In genomic region chr5:159210846-159211245, GRCh38 we compare ENCODE assay signal across 10 cellular contexts. TPM values are rescaled to one million over a fixed set of nuclear protein-coding genes. Genes with fewer than 3 reads are reported as not detected.
A peak's percentile ranks its signal among the peaks of the same experiment; 100 is the strongest.
DNase-seq lines count a peak whose midpoint lies in the region; ATAC-seq and TF ChIP-seq lines count a peak whose summit lies in the region.
"Had no signal": no experiment of that assay in that cellular context is flagged by ENCODE, and none has a peak within 500 bp of the region (broad histone marks: within the 10 kb centered on the region; RNA-seq: fewer than 3 reads in every experiment).

No MANE protein-coding gene starts in this region.

- peaks cover 3 to 25% (median 17%) of the 10 kb centered on the region in 11 experiments; a peak in 18 of 22 replicates for H4K20me1 ChIP-seq in BLaER1 treated with 17β-estradiol and CSF1 and Interleukin-3, amounts not matched to agents 10 nM and 100 nM
- H4K20me1 ChIP-seq in DOHH2 (ENCODE audit: control insufficient read depth, insufficient read depth, low read depth, low read length) = peaks cover 10% of the 10 kb centered on the region; the same call in 1 of the 2 replicates

- peaks cover 13% of the 10 kb centered on the region for H3F3A ChIP-seq in DOHH2 (ENCODE audit: control insufficient read depth, insufficient read depth)

- H3K27me3 Mint-ChIP-seq in activated T-helper 2 cell treated with anti-CD3 and anti-CD28 coated beads, Interferon-gamma antibody, Interleukin-2, Interleukin-4, amounts not matched to agents 10 μg/mL and 5 μg/mL and 100 μg/mL, durations not matched to agents 14 hours and 24 hours and 36 hours (ENCODE audit: low read depth) = peaks cover 7% of the 10 kb centered on the region

- no peak overlapping the region for H3K27ac Mint-ChIP-seq in activated T-helper 2 cell treated with anti-CD3 and anti-CD28 coated beads, Interferon-gamma antibody, Interleukin-2, Interleukin-4, amounts not matched to agents 10 μg/mL and 5 μg/mL and 100 μg/mL, durations not matched to agents 14 hours and 24 hours and 36 hours

- DNase-seq in activated T-helper 2 cell treated with anti-CD3 and anti-CD28 coated beads, Interferon-gamma antibody, Interleukin-2, Interleukin-4, amounts not matched to agents 10 μg/mL and 5 μg/mL and 100 μg/mL, durations not matched to agents 14 hours and 24 hours and 36 hours (ENCODE audit: low spot score) = no peak
- no peak for DNase-seq in head of caudate nucleus
- DNase-seq in KG1 (lab: John Stamatoyannopoulos, UW) = no peak
- DNase-seq: activated gamma-delta T cell; dorsolateral prefrontal cortex; stimulated activated CD8-positive, alpha-beta memory T cell treated with anti-CD3 and anti-CD28 coated beads, Interleukin-4, amount 100 ng/mL, for 48 hours had no signal

- no peaks in the 10 kb centered on the region for H3K9me2 ChIP-seq in DOHH2 (replicated peaks; ENCODE audit: control insufficient read depth, low read length)

- H3K4me1 Mint-ChIP-seq in activated T-helper 2 cell treated with anti-CD3 and anti-CD28 coated beads, Interferon-gamma antibody, Interleukin-2, Interleukin-4, amounts not matched to agents 10 μg/mL and 5 μg/mL and 100 μg/mL, durations not matched to agents 14 hours and 24 hours and 36 hours (ENCODE audit: low read depth) = peaks cover 41% of the 10 kb centered on the region

- H3K4me1 ChIP-seq in BLaER1 treated with 17β-estradiol and CSF1 and Interleukin-3, amounts not matched to agents 10 nM and 100 nM = peaks cover 38 to 47% (median 40%) of the 10 kb centered on the region in 10 experiments
- H3K4me1 ChIP-seq in DOHH2 (ENCODE audit: control insufficient read depth, low read length) (peaks cover 38% of the 10 kb centered on the region), mucosa of rectum (ENCODE audit: control insufficient read depth in 2 of 2, insufficient read depth in 2 of 2, low read length in 2 of 2) (peaks cover 14 to 36% of the 10 kb centered on the region in 2 donors)

- no peak overlapping the region for H3K4me3 ChIP-seq in BLaER1 treated with 17β-estradiol and CSF1 and Interleukin-3, amounts not matched to agents 10 nM and 100 nM
- H3K4me3 ChIP-seq in DOHH2 (ENCODE audit: low read length) (no peak overlapping the region), mucosa of rectum (ENCODE audit: low read length in 2 of 2) (peak overlapping the region in 1 of 2 donors; percentile 86)

- peaks cover 38% of the 10 kb centered on the region for H3K79me2 ChIP-seq in DOHH2 (ENCODE audit: control insufficient read depth, low read length)

- no peaks in the 10 kb centered on the region for H3K9me3 Mint-ChIP-seq in activated T-helper 2 cell treated with anti-CD3 and anti-CD28 coated beads, Interferon-gamma antibody, Interleukin-2, Interleukin-4, amounts not matched to agents 10 μg/mL and 5 μg/mL and 100 μg/mL, durations not matched to agents 14 hours and 24 hours and 36 hours

- H3K4me3 Mint-ChIP-seq in activated T-helper 2 cell treated with anti-CD3 and anti-CD28 coated beads, Interferon-gamma antibody, Interleukin-2, Interleukin-4, amounts not matched to agents 10 μg/mL and 5 μg/mL and 100 μg/mL, durations not matched to agents 14 hours and 24 hours and 36 hours (ENCODE audit: low read depth) = peak overlapping the region; percentile 85

- no peak overlapping the region for H3K9ac ChIP-seq in BLaER1 treated with 17β-estradiol and CSF1 and Interleukin-3, amounts not matched to agents 10 nM and 100 nM
- H3K9ac ChIP-seq in mucosa of rectum (ENCODE audit: low read depth in 1 of 2, low read length in 2 of 2) = no peak overlapping the region

- H3K27me3 ChIP-seq in BLaER1 treated with 17β-estradiol and CSF1 and Interleukin-3, amounts not matched to agents 10 nM and 100 nM = no peaks in the 10 kb centered on the region
- H3K27me3 ChIP-seq in DOHH2 (ENCODE audit: control insufficient read depth, low read length) (no peaks in the 10 kb centered on the region), mucosa of rectum (ENCODE audit: control insufficient read depth in 2 of 2, insufficient read depth in 2 of 2, low read length in 2 of 2) (no peaks in the 10 kb centered on the region)
- H3K27me3 ChIP-seq: dorsolateral prefrontal cortex had no signal

- peak overlapping the region; percentile 73 to 95 (median 83) for H3K4me2 ChIP-seq in BLaER1 treated with 17β-estradiol and CSF1 and Interleukin-3, amounts not matched to agents 10 nM and 100 nM
- H3K4me2 ChIP-seq in DOHH2 (ENCODE audit: low read length) = peak overlapping the region; percentile 83

- intact Hi-C loops in activated T-helper 2 cell treated with anti-CD3 and anti-CD28 coated beads, Interferon-gamma antibody, Interleukin-2, Interleukin-4, amounts not matched to agents 10 μg/mL and 5 μg/mL and 100 μg/mL, durations not matched to agents 14 hours and 24 hours and 36 hours (cut with micrococcal nuclease) = no loop called here
- intact Hi-C loops in head of caudate nucleus (cut with DNase I) = no loop called here

- TF ChIP-seq CTCF in DOHH2 (IDR thresholded peaks at IDR 0.05; ENCODE audit: low read depth, low read length, poor library complexity, severe bottlenecking) = no peak

- peak overlapping the region in 2 of 11 experiments; percentile 93 to 94; a peak in 2 of 22 replicates for H3K27ac ChIP-seq in BLaER1 treated with 17β-estradiol and CSF1 and Interleukin-3, amounts not matched to agents 10 nM and 100 nM
- H3K27ac ChIP-seq in DOHH2 (ENCODE audit: low read depth, low read length) = no peak overlapping the region
- H3K27ac ChIP-seq in mucosa of rectum (ENCODE audit: low read depth in 2 of 2, low read length in 2 of 2) = peak overlapping the region; percentile 90 to 94

- H3K36me3 Mint-ChIP-seq in activated T-helper 2 cell treated with anti-CD3 and anti-CD28 coated beads, Interferon-gamma antibody, Interleukin-2, Interleukin-4, amounts not matched to agents 10 μg/mL and 5 μg/mL and 100 μg/mL, durations not matched to agents 14 hours and 24 hours and 36 hours (ENCODE audit: low read depth) = peaks cover 24% of the 10 kb centered on the region

- no peaks in the 10 kb centered on the region for H3K36me3 ChIP-seq in BLaER1 treated with 17β-estradiol and CSF1 and Interleukin-3, amounts not matched to agents 10 nM and 100 nM
- H3K36me3 ChIP-seq in DOHH2 (ENCODE audit: control insufficient read depth, low read length) = peaks cover 13% of the 10 kb centered on the region; the same call in 1 of the 2 replicates
- H3K36me3 ChIP-seq in mucosa of rectum (ENCODE audit: control insufficient read depth in 2 of 2, insufficient read depth in 2 of 2, low read length in 2 of 2) = no peaks in the 10 kb centered on the region

- H3K9me3 ChIP-seq in BLaER1 treated with 17β-estradiol and CSF1 and Interleukin-3, amounts not matched to agents 10 nM and 100 nM (replicated peaks in 1 of 11) = no peaks in the 10 kb centered on the region
- no peaks in the 10 kb centered on the region for H3K9me3 ChIP-seq in DOHH2 (ENCODE audit: control insufficient read depth, insufficient read depth, low read length)
- H3K9me3 ChIP-seq in mucosa of rectum (ENCODE audit: control insufficient read depth in 2 of 2, low read length in 2 of 2) = no peaks in the 10 kb centered on the region

- no peak for ATAC-seq in HG02852 (IDR thresholded peaks at IDR 0.05; ENCODE audit: unreplicated experiment)

RNA-seq across cellular contexts. Expression of gene RNF145, which starts 1.5 kb away (rescaled TPM):
- 113 and 124 TPM in 2 replicates for total RNA-seq in activated T-helper 2 cell treated with anti-CD3 and anti-CD28 coated beads, Interferon-gamma antibody, Interleukin-2, Interleukin-4, amounts not matched to agents 10 μg/mL and 5 μg/mL and 100 μg/mL, durations not matched to agents 14 hours and 24 hours and 36 hours

RNA-seq across cellular contexts. Expression of gene UBLCP1, which starts 52.2 kb away (rescaled TPM):
- 25.2 and 26.7 TPM in 2 replicates for total RNA-seq in activated T-helper 2 cell treated with anti-CD3 and anti-CD28 coated beads, Interferon-gamma antibody, Interleukin-2, Interleukin-4, amounts not matched to agents 10 μg/mL and 5 μg/mL and 100 μg/mL, durations not matched to agents 14 hours and 24 hours and 36 hours
